ENCODE assay signal across 8 cellular contexts in genomic region chr1:211326140-211326527, GRCh38. TPM values are rescaled to one million over a fixed set of nuclear protein-coding genes. Genes with fewer than 3 reads are reported as not detected.
DNase-seq lines count a peak whose midpoint lies in the region; ATAC-seq and TF ChIP-seq lines count a peak whose summit lies in the region.

No MANE protein-coding gene starts in this region.

- H4K20me1 ChIP-seq in PC-9 (ENCODE audit: insufficient read depth) = no peaks in the 10 kb centered on the region

- TF ChIP-seq CTCF in PC-9 (conservative IDR thresholded peaks at IDR 0.05) (no peak), endothelial cell (IDR thresholded peaks at IDR 0.05; ENCODE audit: unreplicated experiment) (no peak), osteocyte (IDR thresholded peaks at IDR 0.05) (no peak), GM10248 (IDR thresholded peaks at IDR 0.05; ENCODE audit: control extremely low read depth, extremely low read depth, low read depth, missing control alignments) (no peak)

- H3K4me1 Mint-ChIP-seq in CD8-positive, alpha-beta memory T cell = peaks cover 53 to 69% (median 61%) of the 10 kb centered on the region in 3 donors
- H3K4me1 Mint-ChIP-seq in endothelial cell (ENCODE audit: unreplicated experiment) = peaks cover 21% of the 10 kb centered on the region
- H3K4me1 Mint-ChIP-seq in osteocyte (ENCODE audit: unreplicated experiment) = peaks cover 43% of the 10 kb centered on the region

- CTCF ChIA-PET in CD8-positive, alpha-beta memory T cell (lab: Charles Lee) = interaction anchor here (1.2 to 5.8 kb wide), 5 partner anchors 9 to 152 kb away, joined by 3 to 37 read pairs (median 5); no protein-coding TSS in a partner anchor
- CTCF ChIA-PET in PC-9 (lab: Charles Lee) (interaction anchor here (0.5 to 0.9 kb wide), 3 partner anchors 152 to 345 kb away, joined by 3 read pairs; no protein-coding TSS in a partner anchor), GM10248 (lab: Yijun Ruan, JAX) (interaction anchor here (0.6 to 9.6 kb wide), 7 partner anchors 12 to 328 kb away, joined by 3 to 170 read pairs (median 4); no protein-coding TSS in a partner anchor)

- H3K27ac Mint-ChIP-seq in CD8-positive, alpha-beta memory T cell = peak overlapping the region; percentile 89 to 99 (median 96)
- H3K27ac Mint-ChIP-seq in endothelial cell (ENCODE audit: unreplicated experiment) (peak overlapping the region; percentile 11), osteocyte (ENCODE audit: unreplicated experiment) (peak overlapping the region; percentile 93)

- POLR2A ChIA-PET in CD8-positive, alpha-beta memory T cell (lab: Charles Lee) = interaction anchor here (0.5 to 1.8 kb wide), 3 partner anchors 18 to 614 kb away, joined by 4 read pairs; no protein-coding TSS in a partner anchor
- POLR2A ChIA-PET in PC-9 (lab: Charles Lee; ENCODE audit: unreplicated experiment) (no interaction called here), GM10248 (lab: Yijun Ruan, JAX) (no interaction called here)

- H3K9me3 Mint-ChIP-seq in CD8-positive, alpha-beta memory T cell = no peaks in the 10 kb centered on the region
- no peaks in the 10 kb centered on the region for H3K9me3 Mint-ChIP-seq in endothelial cell (ENCODE audit: unreplicated experiment)
- no peaks in the 10 kb centered on the region for H3K9me3 Mint-ChIP-seq in osteocyte (ENCODE audit: unreplicated experiment)

- intact Hi-C loops in PC-9 (cut with micrococcal nuclease; ENCODE audit: unreplicated experiment) = loop anchor here (2.0 to 5.0 kb wide), 2 partner anchors 57 to 251 kb away; partner anchors contain the start of gene SLC30A1

- H3F3A ChIP-seq in PC-9 (ENCODE audit: insufficient read depth, low read depth) = no peaks in the 10 kb centered on the region; the same call in 1 of the 2 replicates

- H3K4me3 ChIP-seq in CD8-positive, alpha-beta memory T cell (ENCODE audit: low read length) = peak overlapping the region; percentile 66
- H3K4me3 ChIP-seq in PC-9 = peak overlapping the region; percentile 72

- peak overlapping the region; percentile 92 for H3K4me2 ChIP-seq in PC-9

- peak overlapping the region; percentile 87 for H2AFZ ChIP-seq in PC-9

- peak overlapping the region; percentile 66 for H3K27ac ChIP-seq in CD8-positive, alpha-beta memory T cell (ENCODE audit: low read depth, low read length)
- H3K27ac ChIP-seq in PC-9 = no peak overlapping the region

- no peaks in the 10 kb centered on the region for H3K9me2 ChIP-seq in PC-9 (ENCODE audit: insufficient read depth)

- peak overlapping the region; percentile 92 to 96 (median 95) for H3K4me3 Mint-ChIP-seq in CD8-positive, alpha-beta memory T cell
- H3K4me3 Mint-ChIP-seq in endothelial cell (ENCODE audit: unreplicated experiment) = peak overlapping the region; percentile 94
- H3K4me3 Mint-ChIP-seq in osteocyte (ENCODE audit: unreplicated experiment) = peak overlapping the region; percentile 78

- H3K27me3 ChIP-seq in CD8-positive, alpha-beta memory T cell (ENCODE audit: insufficient read depth, low read length, poor library complexity, severe bottlenecking) = no peaks in the 10 kb centered on the region
- no peaks in the 10 kb centered on the region for H3K27me3 ChIP-seq in PC-9 (ENCODE audit: insufficient read depth, low read depth)

- peak in 1 of 5 donors; percentile 10 for DNase-seq in CD8-positive, alpha-beta memory T cell
- DNase-seq in PC-9 (no peak), endothelial cell (ENCODE audit: low spot score) (no peak), osteocyte (ENCODE audit: extremely low spot score, unreplicated experiment) (no peak), GM10248 (ENCODE audit: extremely low spot score) (no peak), epidermal melanocyte (ENCODE audit: insufficient read length, low spot score) (no peak), left lobe of liver (ENCODE audit: low spot score) (no peak)

- no peaks in the 10 kb centered on the region for H3K79me2 ChIP-seq in PC-9 (ENCODE audit: low read depth)

- H3K36me3 ChIP-seq in CD8-positive, alpha-beta memory T cell (ENCODE audit: insufficient read depth, low read length) = no peaks in the 10 kb centered on the region
- no peaks in the 10 kb centered on the region for H3K36me3 ChIP-seq in PC-9 (ENCODE audit: low read depth)

- no peak for ATAC-seq in GM21515 (IDR thresholded peaks at IDR 0.05; ENCODE audit: unreplicated experiment)
- no peak for ATAC-seq in left lobe of liver

- peaks cover 0 to 31% (median 2%) of the 10 kb centered on the region in 3 donors for H3K36me3 Mint-ChIP-seq in CD8-positive, alpha-beta memory T cell
- H3K36me3 Mint-ChIP-seq in endothelial cell (ENCODE audit: low read depth, unreplicated experiment) (peaks cover 11% of the 10 kb centered on the region), osteocyte (ENCODE audit: unreplicated experiment) (no peaks in the 10 kb centered on the region)

- BruUV-seq in PC-9 (replicated peaks; lab: Mats Ljungman, UMichigan) = no TSS peak

- H3K27me3 Mint-ChIP-seq in CD8-positive, alpha-beta memory T cell = peaks cover 0 to 2% of the 10 kb centered on the region in 2 donors
- peaks cover 20% of the 10 kb centered on the region for H3K27me3 Mint-ChIP-seq in endothelial cell (ENCODE audit: unreplicated experiment)
- no peaks in the 10 kb centered on the region for H3K27me3 Mint-ChIP-seq in osteocyte (ENCODE audit: unreplicated experiment)

- no peaks in the 10 kb centered on the region for H3K9me3 ChIP-seq in CD8-positive, alpha-beta memory T cell (ENCODE audit: low read length)
- H3K9me3 ChIP-seq in PC-9 (ENCODE audit: insufficient read depth, low read depth) = no peaks in the 10 kb centered on the region

- H3K4me1 ChIP-seq in CD8-positive, alpha-beta memory T cell (ENCODE audit: insufficient read depth, low read length) = peaks cover 42% of the 10 kb centered on the region
- peaks cover 30% of the 10 kb centered on the region for H3K4me1 ChIP-seq in PC-9 (replicated peaks; ENCODE audit: insufficient read depth)

RNA-seq across cellular contexts. Expression of gene TRAF5, which starts 0.5 kb away (rescaled TPM):
- 10 to 100 TPM; 30.7 to 33.7 TPM for total RNA-seq in CD8-positive, alpha-beta memory T cell
- 38.3 TPM for polyA plus RNA-seq in CD8-positive, alpha-beta memory T cell
- total RNA-seq in PC-9 (2021) = 8.1 and 10.9 TPM in 2 replicates
- 14.5 TPM for total RNA-seq in endothelial cell (ENCODE audit: unreplicated experiment)
- 44.8 and 45.2 TPM in 2 replicates for total RNA-seq in osteocyte
- total RNA-seq in left lobe of liver = 0.98 TPM

Comparison
In these comparisons a context has a peak if more than half of its experiments do, and no peak if none do; other contexts are left out.
1. H3K27ac Mint-ChIP-seq: peak in every context shown above with its lines; median percentile 96 in CD8-positive, alpha-beta memory T cell; 93 in osteocyte; 11 in endothelial cell.